ENCODE assay signal across 10 cellular contexts in genomic region chr17:28008526-28008925, GRCh38. TPM values are rescaled to one million over a fixed set of nuclear protein-coding genes. Genes with fewer than 3 reads are reported as not detected.
DNase-seq lines count a peak whose midpoint lies in the region; ATAC-seq, FAIRE-seq and TF ChIP-seq lines count a peak whose summit lies in the region.
"Had no signal": no experiment of that assay in that cellular context is flagged by ENCODE, and none has a peak within 500 bp of the region (broad histone marks: within the 10 kb centered on the region; RNA-seq: fewer than 3 reads in every experiment).

No MANE protein-coding gene starts in this region.

- no peak for TF ChIP-seq CTCF in kidney epithelial cell (IDR thresholded peaks at IDR 0.05; ENCODE audit: insufficient read depth, low read length, poor library complexity, severe bottlenecking)

- no peaks in the 10 kb centered on the region for H3K36me3 ChIP-seq in kidney epithelial cell (ENCODE audit: control insufficient read depth, insufficient read depth, low read length)

- no peaks in the 10 kb centered on the region for H3K27me3 ChIP-seq in kidney epithelial cell (ENCODE audit: control insufficient read depth, insufficient read depth, low read length)

- ATAC-seq in GM18868 (IDR thresholded peaks at IDR 0.05; ENCODE audit: unreplicated experiment): no peak
- ATAC-seq: activated CD4-positive, CD25-positive, alpha-beta regulatory T cell treated with anti-CD3 and anti-CD28 coated beads, Interleukin-2, amount 50 U/mL, for 24 hours had no signal

- no peak overlapping the region for H3K4me3 ChIP-seq in kidney epithelial cell (ENCODE audit: low read depth, low read length)

- peak; percentile 38 for DNase-seq in AG08396 (ENCODE audit: low spot score)
- DNase-seq in HTR-8/SVneo (ENCODE audit: insufficient read length, low spot score): peak; percentile 59
- DNase-seq in amniotic epithelial cell (ENCODE audit: low read depth): peak; percentile 78
- peak; percentile 35 for DNase-seq in kidney epithelial cell (ENCODE audit: low read depth)
- DNase-seq in C1 segment of cervical spinal cord (lab: John Stamatoyannopoulos, UW): no peak
- DNase-seq in GM19238 (ENCODE audit: insufficient read length, low spot score): no peak
- DNase-seq in activated CD8-positive, alpha-beta memory T cell treated with anti-CD3 and anti-CD28 coated beads, Interleukin-2, amount 50 U/mL, for 4 hours: no peak

- peak; percentile 13 for FAIRE-seq in HTR-8/SVneo (lab: Jason Lieb, UNC)
- FAIRE-seq: G401.6 had no signal

RNA-seq across cellular contexts. Expression of gene NLK, which starts 34.0 kb away (rescaled TPM):
- 12.9 and 16.4 TPM in 2 replicates for total RNA-seq in kidney epithelial cell

Comparison
In these comparisons a context has a peak if more than half of its experiments do, and no peak if none do; other contexts are left out.
1. DNase-seq: peak in AG08396 (single experiment), HTR-8/SVneo (single experiment), amniotic epithelial cell (single experiment) and kidney epithelial cell (single experiment); none in C1 segment of cervical spinal cord (0 of 14), GM19238 (single experiment) and activated CD8-positive, alpha-beta memory T cell treated with anti-CD3 and anti-CD28 coated beads, Interleukin-2, amount 50 U/mL, for 4 hours (single experiment).